9 cellular contexts compared by ENCODE assay signal in the genomic region with DNA sequence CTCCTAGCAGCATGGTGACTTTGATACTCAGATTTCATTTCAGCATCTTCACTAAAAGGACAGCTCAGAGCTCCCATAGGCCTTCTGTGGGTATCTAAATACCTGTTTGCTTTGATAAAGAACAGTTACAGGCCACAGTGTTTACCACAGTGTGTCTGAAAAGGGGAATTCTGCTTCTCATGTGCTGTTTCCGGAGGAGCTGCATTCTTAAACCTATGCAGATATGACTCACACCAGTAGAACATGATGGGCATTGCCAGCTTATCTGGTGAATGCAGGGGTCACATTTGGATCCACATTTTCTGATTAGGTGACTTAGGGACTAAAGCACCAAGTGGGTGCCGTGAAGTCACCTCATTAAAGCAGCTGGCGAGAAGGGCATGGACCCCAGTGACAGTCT. TPM values are rescaled to one million over a fixed set of nuclear protein-coding genes. Genes with fewer than 3 reads are reported as not detected.
A peak's percentile ranks its signal among the peaks of the same experiment; 100 is the strongest.
DNase-seq lines count a peak whose midpoint lies in the region; ATAC-seq and TF ChIP-seq lines count a peak whose summit lies in the region.
"Had no signal": no experiment of that assay in that cellular context is flagged by ENCODE, and none has a peak within 500 bp of the region (broad histone marks: within the 10 kb centered on the region; RNA-seq: fewer than 3 reads in every experiment).

No MANE protein-coding gene starts in this region.

- CTCF ChIA-PET in activated CD4-positive, alpha-beta T cell treated with anti-CD3 and anti-CD28 coated beads, Interleukin-2, amount 10 ng/mL, durations not matched to agents 7 days and 5 days (lab: Charles Lee), result interaction anchor here (0.6 to 1.7 kb wide), 3 partner anchors 13 to 431 kb away, joined by 5 to 6 read pairs (median 6); no protein-coding TSS in a partner anchor
- CTCF ChIA-PET in activated CD8-positive, alpha-beta T cell treated with anti-CD3 and anti-CD28 coated beads for 36 hours (lab: Charles Lee), result no interaction called here

- peaks cover 19% of the 10 kb centered on the region for H3K36me3 ChIP-seq in smooth muscle cell (ENCODE audit: low read depth)

- WGBS in smooth muscle cell (ENCODE audit: low lambda C conversion rate), result 93% methylated on average over 3 of the region's 3 CpGs

- H3K36me3 Mint-ChIP-seq in activated CD4-positive, alpha-beta T cell treated with anti-CD3 and anti-CD28 coated beads, Interleukin-2, amount 10 ng/mL, durations not matched to agents 24 days and 14 days (ENCODE audit: low read depth), result peaks cover 66% of the 10 kb centered on the region
- H3K36me3 Mint-ChIP-seq in activated CD4-positive, alpha-beta T cell treated with anti-CD3 and anti-CD28 coated beads, Interleukin-2, amount 10 ng/mL, durations not matched to agents 7 days and 5 days (ENCODE audit: low read depth), result peaks cover 62% of the 10 kb centered on the region
- peaks cover 59% of the 10 kb centered on the region for H3K36me3 Mint-ChIP-seq in activated CD8-positive, alpha-beta T cell treated with anti-CD3 and anti-CD28 coated beads for 36 hours (ENCODE audit: low read depth)
- peaks cover 34% of the 10 kb centered on the region for H3K36me3 Mint-ChIP-seq in natural killer cell treated with Interleukin-12 subunit alpha and Interleukin-12 subunit beta and Interleukin-15 and Interleukin-18, amount 100 ng/mL, for 72 hours

- H3K4me2 ChIP-seq in smooth muscle cell, result no peak overlapping the region

- intact Hi-C loops in activated CD4-positive, alpha-beta T cell treated with anti-CD3 and anti-CD28 coated beads, Interleukin-2, amount 10 ng/mL, durations not matched to agents 24 days and 14 days (cut with micrococcal nuclease), result no loop called here
- intact Hi-C loops in activated CD8-positive, alpha-beta T cell treated with anti-CD3 and anti-CD28 coated beads for 36 hours (cut with micrococcal nuclease), result no loop called here

- peak overlapping the region; percentile 19 for H3K4me3 Mint-ChIP-seq in activated CD4-positive, alpha-beta T cell treated with anti-CD3 and anti-CD28 coated beads, Interleukin-2, amount 10 ng/mL, durations not matched to agents 24 days and 14 days
- H3K4me3 Mint-ChIP-seq in activated CD4-positive, alpha-beta T cell treated with anti-CD3 and anti-CD28 coated beads, Interleukin-2, amount 10 ng/mL, durations not matched to agents 7 days and 5 days, result no peak overlapping the region
- peak overlapping the region; percentile 24 for H3K4me3 Mint-ChIP-seq in activated CD8-positive, alpha-beta T cell treated with anti-CD3 and anti-CD28 coated beads for 36 hours
- H3K4me3 Mint-ChIP-seq in natural killer cell treated with Interleukin-12 subunit alpha and Interleukin-12 subunit beta and Interleukin-15 and Interleukin-18, amount 100 ng/mL, for 72 hours, result peak overlapping the region; percentile 57

- peaks cover 18% of the 10 kb centered on the region for H4K20me1 ChIP-seq in smooth muscle cell (ENCODE audit: low read depth)

- H3K27ac Mint-ChIP-seq in activated CD4-positive, alpha-beta T cell treated with anti-CD3 and anti-CD28 coated beads, Interleukin-2, amount 10 ng/mL, durations not matched to agents 24 days and 14 days, result peak overlapping the region; percentile 62
- H3K27ac Mint-ChIP-seq in activated CD4-positive, alpha-beta T cell treated with anti-CD3 and anti-CD28 coated beads, Interleukin-2, amount 10 ng/mL, durations not matched to agents 7 days and 5 days, result no peak overlapping the region
- H3K27ac Mint-ChIP-seq in activated CD8-positive, alpha-beta T cell treated with anti-CD3 and anti-CD28 coated beads for 36 hours, result peak overlapping the region; percentile 72
- H3K27ac Mint-ChIP-seq in natural killer cell treated with Interleukin-12 subunit alpha and Interleukin-12 subunit beta and Interleukin-15 and Interleukin-18, amount 100 ng/mL, for 72 hours, result peak overlapping the region in 1 of 2 donors; percentile 60

- no peaks in the 10 kb centered on the region for H3K4me1 ChIP-seq in smooth muscle cell (ENCODE audit: low read depth)

- H3K9me3 ChIP-seq in smooth muscle cell (replicated peaks; ENCODE audit: low read depth), result no peaks in the 10 kb centered on the region

- H3K9me3 Mint-ChIP-seq in activated CD4-positive, alpha-beta T cell treated with anti-CD3 and anti-CD28 coated beads, Interleukin-2, amount 10 ng/mL, durations not matched to agents 24 days and 14 days, result no peaks in the 10 kb centered on the region
- H3K9me3 Mint-ChIP-seq in activated CD4-positive, alpha-beta T cell treated with anti-CD3 and anti-CD28 coated beads, Interleukin-2, amount 10 ng/mL, durations not matched to agents 7 days and 5 days, result no peaks in the 10 kb centered on the region
- H3K9me3 Mint-ChIP-seq in activated CD8-positive, alpha-beta T cell treated with anti-CD3 and anti-CD28 coated beads for 36 hours, result no peaks in the 10 kb centered on the region
- no peaks in the 10 kb centered on the region for H3K9me3 Mint-ChIP-seq in natural killer cell treated with Interleukin-12 subunit alpha and Interleukin-12 subunit beta and Interleukin-15 and Interleukin-18, amount 100 ng/mL, for 72 hours

- peaks cover 11% of the 10 kb centered on the region for H3F3A ChIP-seq in smooth muscle cell (ENCODE audit: low read depth)

- H3K9ac ChIP-seq in smooth muscle cell (ENCODE audit: low read depth), result no peak overlapping the region

- POLR2A ChIA-PET in activated CD4-positive, alpha-beta T cell treated with anti-CD3 and anti-CD28 coated beads, Interleukin-2, amount 10 ng/mL, durations not matched to agents 7 days and 5 days (lab: Charles Lee), result no interaction called here
- POLR2A ChIA-PET in activated CD8-positive, alpha-beta T cell treated with anti-CD3 and anti-CD28 coated beads for 36 hours (lab: Charles Lee), result no interaction called here

- peaks cover 5% of the 10 kb centered on the region for H3K4me1 Mint-ChIP-seq in activated CD4-positive, alpha-beta T cell treated with anti-CD3 and anti-CD28 coated beads, Interleukin-2, amount 10 ng/mL, durations not matched to agents 24 days and 14 days
- peaks cover 8% of the 10 kb centered on the region for H3K4me1 Mint-ChIP-seq in activated CD4-positive, alpha-beta T cell treated with anti-CD3 and anti-CD28 coated beads, Interleukin-2, amount 10 ng/mL, durations not matched to agents 7 days and 5 days
- H3K4me1 Mint-ChIP-seq in activated CD8-positive, alpha-beta T cell treated with anti-CD3 and anti-CD28 coated beads for 36 hours (ENCODE audit: low read depth), result peaks cover 11% of the 10 kb centered on the region
- peaks cover 3 to 9% of the 10 kb centered on the region in 2 donors for H3K4me1 Mint-ChIP-seq in natural killer cell treated with Interleukin-12 subunit alpha and Interleukin-12 subunit beta and Interleukin-15 and Interleukin-18, amount 100 ng/mL, for 72 hours (ENCODE audit: low read depth in 2 of 2)

- no peak overlapping the region for H2AFZ ChIP-seq in smooth muscle cell (ENCODE audit: low read depth)

- no peaks in the 10 kb centered on the region for H3K27me3 Mint-ChIP-seq in activated CD4-positive, alpha-beta T cell treated with anti-CD3 and anti-CD28 coated beads, Interleukin-2, amount 10 ng/mL, durations not matched to agents 24 days and 14 days
- H3K27me3 Mint-ChIP-seq in activated CD4-positive, alpha-beta T cell treated with anti-CD3 and anti-CD28 coated beads, Interleukin-2, amount 10 ng/mL, durations not matched to agents 7 days and 5 days, result no peaks in the 10 kb centered on the region
- H3K27me3 Mint-ChIP-seq in activated CD8-positive, alpha-beta T cell treated with anti-CD3 and anti-CD28 coated beads for 36 hours, result no peaks in the 10 kb centered on the region
- no peaks in the 10 kb centered on the region for H3K27me3 Mint-ChIP-seq in natural killer cell treated with Interleukin-12 subunit alpha and Interleukin-12 subunit beta and Interleukin-15 and Interleukin-18, amount 100 ng/mL, for 72 hours

- peak; percentile 81 for ATAC-seq in HG02884 (IDR thresholded peaks at IDR 0.05; ENCODE audit: unreplicated experiment)
- peak; percentile 87 for ATAC-seq in activated CD8-positive, alpha-beta T cell treated with anti-CD3 and anti-CD28 coated beads for 36 hours
- peak in 1 of 2 donors; percentile 87 for ATAC-seq in natural killer cell treated with Interleukin-12 subunit alpha and Interleukin-12 subunit beta and Interleukin-15 and Interleukin-18, amount 100 ng/mL, for 72 hours
- no peak for ATAC-seq in HG03469 (IDR thresholded peaks at IDR 0.05; ENCODE audit: unreplicated experiment)

- peak; percentile 63 for DNase-seq in activated CD4-positive, alpha-beta T cell treated with anti-CD3 and anti-CD28 coated beads, Interleukin-2, amount 10 ng/mL, durations not matched to agents 24 days and 14 days
- DNase-seq in activated CD4-positive, alpha-beta T cell treated with anti-CD3 and anti-CD28 coated beads, Interleukin-2, amount 10 ng/mL, durations not matched to agents 7 days and 5 days, result no peak
- DNase-seq in activated CD8-positive, alpha-beta T cell treated with anti-CD3 and anti-CD28 coated beads for 36 hours, result peak; percentile 24
- no peak for DNase-seq in natural killer cell treated with Interleukin-12 subunit alpha and Interleukin-12 subunit beta and Interleukin-15 and Interleukin-18, amount 100 ng/mL, for 72 hours (ENCODE audit: low spot score)
- no peak for DNase-seq in smooth muscle cell (lab: John Stamatoyannopoulos, UW; ENCODE audit: unreplicated experiment)
- no peak for DNase-seq in NCI-H2227 treated with DMSO at 0.1 percent for 48 hours (lab: John Stamatoyannopoulos, UW)
- DNase-seq: NCI-H526 treated with DMSO at 0.1 percent for 48 hours had no signal

- TF ChIP-seq CTCF in activated CD8-positive, alpha-beta T cell treated with anti-CD3 and anti-CD28 coated beads for 36 hours (IDR thresholded peaks at IDR 0.05), result no peak
- TF ChIP-seq CTCF in smooth muscle cell (IDR thresholded peaks at IDR 0.05; ENCODE audit: borderline replicate concordance, insufficient read depth, poor library complexity, severe bottlenecking), result no peak

- H3K27me3 ChIP-seq in smooth muscle cell (ENCODE audit: low read depth), result no peaks in the 10 kb centered on the region

- no peak overlapping the region for H3K4me3 ChIP-seq in smooth muscle cell

- no peak overlapping the region for H3K27ac ChIP-seq in smooth muscle cell (ENCODE audit: low read depth)

- no peaks in the 10 kb centered on the region for H3K79me2 ChIP-seq in smooth muscle cell (ENCODE audit: low read depth)

RNA-seq across cellular contexts. Expression of a gene that starts 52.6 kb away (rescaled TPM):
- 62.7 and 65.1 TPM in 2 replicates for total RNA-seq in activated CD4-positive, alpha-beta T cell treated with anti-CD3 and anti-CD28 coated beads, Interleukin-2, amount 10 ng/mL, durations not matched to agents 24 days and 14 days
- total RNA-seq in activated CD4-positive, alpha-beta T cell treated with anti-CD3 and anti-CD28 coated beads, Interleukin-2, amount 10 ng/mL, durations not matched to agents 7 days and 5 days, result 10 to 100 TPM; 63.4 to 65.1 TPM
- 10 to 100 TPM; 45.5 to 48.2 TPM for total RNA-seq in activated CD8-positive, alpha-beta T cell treated with anti-CD3 and anti-CD28 coated beads for 36 hours
- 10 to 100 TPM; 57.9 to 78.3 TPM for total RNA-seq in natural killer cell treated with Interleukin-12 subunit alpha and Interleukin-12 subunit beta and Interleukin-15 and Interleukin-18, amount 100 ng/mL, for 72 hours
- total RNA-seq in smooth muscle cell, result 15.0 and 24.8 TPM in 2 replicates
- polyA plus RNA-seq in smooth muscle cell, result 3.9 and 6.4 TPM in 2 replicates

Comparison
In these comparisons a context has a peak if more than half of its experiments do, and no peak if none do; other contexts are left out.
1. DNase-seq: peak in activated CD4-positive, alpha-beta T cell treated with anti-CD3 and anti-CD28 coated beads, Interleukin-2, amount 10 ng/mL, durations not matched to agents 24 days and 14 days (single experiment) and activated CD8-positive, alpha-beta T cell treated with anti-CD3 and anti-CD28 coated beads for 36 hours (single experiment); none in activated CD4-positive, alpha-beta T cell treated with anti-CD3 and anti-CD28 coated beads, Interleukin-2, amount 10 ng/mL, durations not matched to agents 7 days and 5 days (single experiment), natural killer cell treated with Interleukin-12 subunit alpha and Interleukin-12 subunit beta and Interleukin-15 and Interleukin-18, amount 100 ng/mL, for 72 hours (single experiment), smooth muscle cell (single experiment) and NCI-H2227 treated with DMSO at 0.1 percent for 48 hours (single experiment).